25 cellular contexts compared by ENCODE assay signal in genomic region chr14:72777636-72778035, GRCh38.
"Had no signal": no experiment of that assay in that cellular context is flagged by ENCODE, and none has a peak within 500 bp of the region (broad histone marks: within the 10 kb centered on the region; RNA-seq: fewer than 3 reads in every experiment).

No MANE protein-coding gene starts in this region.

- DNase-seq: dermis blood vessel endothelial cell; effector memory CD4-positive, alpha-beta T cell; hippocampal formation; left cardiac atrium; left lung; naive B cell; sigmoid colon; stimulated activated CD4-positive, alpha-beta T cell treated with anti-CD3 and anti-CD28 coated beads, Interleukin-2, amount 100 ng/mL, for 24 hours; stimulated activated CD4-positive, alpha-beta T cell treated with anti-CD3 and anti-CD28 coated beads, Interleukin-4, amount 100 ng/mL, for 24 hours; stimulated activated naive CD8-positive, alpha-beta T cell treated with anti-CD3 and anti-CD28 coated beads, Interleukin-15, Interleukin-2, amounts not matched to agents 100 U/mL and 50 U/mL, for 24 hours; substantia nigra; testis; tibial artery; upper lobe of left lung had no signal

- H3K4me3 ChIP-seq: coronary artery, left lung, mucosa of descending colon, right atrium auricular region, sigmoid colon, testis, tibial artery, upper lobe of left lung had no signal

- H3K36me3 ChIP-seq: left lung, neutrophil, right atrium auricular region, sigmoid colon, tibial artery, upper lobe of left lung had no signal

- ATAC-seq: left cardiac atrium; left lung; natural killer cell treated with Interleukin-12 subunit alpha and Interleukin-12 subunit beta and Interleukin-15 and Interleukin-18, amount 100 ng/mL, for 72 hours; stimulated activated memory B cell treated with anti-CD40 and anti-IgM and Interleukin-4, amounts not matched to agents 10 μg/mL and 1 μg/mL and 100 μg/mL, for 72 hours; stimulated activated naive CD8-positive, alpha-beta T cell treated with anti-CD3 and anti-CD28 coated beads, Interleukin-15, Interleukin-2, amounts not matched to agents 100 U/mL and 50 U/mL, for 24 hours had no signal

- FAIRE-seq: endometrium, frontal cortex, islet of Langerhans, urothelium cell line had no signal

- H3K27me3 ChIP-seq: left lung, neutrophil, right atrium auricular region, sigmoid colon, testis, tibial artery, upper lobe of left lung had no signal

- H3K79me2 ChIP-seq: parathyroid adenoma had no signal

- H3K9me3 ChIP-seq: left lung, mucosa of descending colon, neutrophil, sigmoid colon, testis, tibial artery had no signal

- H3K9ac ChIP-seq: parathyroid adenoma had no signal

- H3K27ac ChIP-seq: coronary artery, left lung, neutrophil, parathyroid adenoma, sigmoid colon, testis, tibial artery, upper lobe of left lung had no signal

- H3K4me1 ChIP-seq: left lung, sigmoid colon, upper lobe of left lung had no signal

- H2AFZ ChIP-seq: parathyroid adenoma had no signal
